In the genomic region with DNA sequence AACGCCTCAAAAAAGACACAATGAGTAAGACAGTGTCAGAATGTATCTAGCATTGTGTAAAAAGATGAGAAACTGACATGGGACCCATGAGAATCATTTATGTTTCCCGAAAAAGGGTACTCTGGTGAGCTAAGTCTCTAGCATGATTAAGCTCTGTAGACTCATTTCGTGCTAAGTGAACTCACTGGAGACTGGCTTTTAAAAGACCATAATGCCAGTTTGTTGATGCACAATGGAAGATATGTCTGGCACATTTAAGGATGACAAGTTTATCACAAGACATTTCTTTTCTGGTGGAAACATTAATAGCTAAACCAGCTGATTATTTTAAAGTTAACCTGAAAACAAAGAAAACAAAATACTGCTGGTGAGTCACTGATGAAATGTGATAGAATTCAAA, we compare ENCODE assay signal across 20 cellular contexts.
A peak's percentile ranks its signal among the peaks of the same experiment; 100 is the strongest.
DNase-seq lines count a peak whose midpoint lies in the region; ATAC-seq and TF ChIP-seq lines count a peak whose summit lies in the region.
"Had no signal": no experiment of that assay in that cellular context is flagged by ENCODE, and none has a peak within 500 bp of the region (broad histone marks: within the 10 kb centered on the region; RNA-seq: fewer than 3 reads in every experiment).

No MANE protein-coding gene starts in this region.

- peaks cover 2% of the 10 kb centered on the region for H3K9me3 Mint-ChIP-seq in activated CD8-positive, alpha-beta memory T cell treated with anti-CD3 and anti-CD28 coated beads, Interleukin-2, amount 10 ng/mL, durations not matched to agents 7 days and 5 days (ENCODE audit: low read depth)

- no peaks in the 10 kb centered on the region for H3K79me2 ChIP-seq in SK-N-SH (ENCODE audit: insufficient read depth)

- ATAC-seq in SK-N-SH treated with all-trans-retinoic acid at 6 μM for 48 hours, result no peak
- no peak for ATAC-seq in HG03342 (IDR thresholded peaks at IDR 0.05; ENCODE audit: unreplicated experiment)
- ATAC-seq in activated CD8-positive, alpha-beta memory T cell treated with anti-CD3 and anti-CD28 coated beads, Interleukin-2, amount 10 ng/mL, durations not matched to agents 7 days and 5 days, result no peak
- ATAC-seq: GM23338 had no signal

- H3K27ac ChIP-seq in SK-N-SH (ENCODE audit: low read depth in 2 of 2, low read length in 1 of 2), result no peak overlapping the region
- H3K27ac ChIP-seq: HL-60, RWPE1, SJSA1 had no signal

- no peak overlapping the region for H3K4me3 Mint-ChIP-seq in activated CD8-positive, alpha-beta memory T cell treated with anti-CD3 and anti-CD28 coated beads, Interleukin-2, amount 10 ng/mL, durations not matched to agents 7 days and 5 days
- H3K4me3 Mint-ChIP-seq: GM23338 had no signal

- H3K9ac ChIP-seq in SK-N-SH, result no peak overlapping the region

- no peaks in the 10 kb centered on the region for H3K9me2 ChIP-seq in SK-N-SH

- no peak overlapping the region for H3K4me2 ChIP-seq in SK-N-SH
- H3K4me2 ChIP-seq: GM23338 had no signal

- no peaks in the 10 kb centered on the region for H3K36me3 ChIP-seq in SK-N-SH (replicated peaks in 1 of 2; ENCODE audit: control insufficient read depth in 1 of 2, insufficient read depth in 2 of 2, low read length in 1 of 2)
- H3K36me3 ChIP-seq: SJSA1 had no signal

- 43% methylated on average over 3 of the region's 3 CpGs for whole genome bisulfite sequencing in SK-N-SH (ENCODE audit: low lambda C conversion rate)

- no peaks in the 10 kb centered on the region for H3K4me1 Mint-ChIP-seq in activated CD8-positive, alpha-beta memory T cell treated with anti-CD3 and anti-CD28 coated beads, Interleukin-2, amount 10 ng/mL, durations not matched to agents 7 days and 5 days

- DNase-seq in SK-N-SH, result no peak
- DNase-seq in fibroblast of pulmonary artery (ENCODE audit: low read depth), result peak; percentile 24
- DNase-seq in putamen (ENCODE audit: low spot score), result peak; percentile 24
- no peak for DNase-seq in DMS153 treated with DMSO at 0.1 percent for 48 hours (lab: John Stamatoyannopoulos, UW; ENCODE audit: unreplicated experiment)
- DNase-seq in activated CD8-positive, alpha-beta memory T cell treated with anti-CD3 and anti-CD28 coated beads, Interleukin-2, amount 10 ng/mL, durations not matched to agents 7 days and 5 days, result no peak
- no peak for DNase-seq in NCI-H526 (lab: John Stamatoyannopoulos, UW)
- DNase-seq: 8988T, C1 segment of cervical spinal cord, Caco-2, DMS79, GDM1, NCI-H1436 treated with DMSO at 0.1 percent for 48 hours, NCI-H2227 treated with DMSO at 0.1 percent for 48 hours, NCI-H524 treated with DMSO at 0.1 percent for 48 hours had no signal

- TF ChIP-seq RAD21 in SK-N-SH (IDR thresholded peaks at IDR 0.05; ENCODE audit: low read length), result no peak

- POLR2A ChIA-PET in SK-N-SH (lab: Yijun Ruan, JAX), result no interaction called here

- CTCF ChIA-PET in SK-N-SH (lab: Yijun Ruan, JAX), result interaction anchor here (1.0 kb wide), 1 partner anchor 119 kb away, joined by 4 read pairs; no protein-coding TSS in a partner anchor
- CTCF ChIA-PET in activated CD8-positive, alpha-beta memory T cell treated with anti-CD3 and anti-CD28 coated beads, Interleukin-2, amount 10 ng/mL, durations not matched to agents 7 days and 5 days (lab: Charles Lee), result no interaction called here

- H3K9me3 ChIP-seq in SK-N-SH, result no peaks in the 10 kb centered on the region
- H3K9me3 ChIP-seq: SJSA1 had no signal

- no peak for TF ChIP-seq CTCF in SK-N-SH (IDR thresholded peaks at IDR 0.05)
- TF ChIP-seq CTCF in fibroblast of pulmonary artery (IDR thresholded peaks at IDR 0.05; ENCODE audit: low read length, missing control alignments), result no peak

- no peak overlapping the region for H3K27ac Mint-ChIP-seq in activated CD8-positive, alpha-beta memory T cell treated with anti-CD3 and anti-CD28 coated beads, Interleukin-2, amount 10 ng/mL, durations not matched to agents 7 days and 5 days
- H3K27ac Mint-ChIP-seq: GM23338 had no signal

- no peaks in the 10 kb centered on the region for H3K36me3 Mint-ChIP-seq in activated CD8-positive, alpha-beta memory T cell treated with anti-CD3 and anti-CD28 coated beads, Interleukin-2, amount 10 ng/mL, durations not matched to agents 7 days and 5 days

- H2AFZ ChIP-seq in SK-N-SH (ENCODE audit: low read depth), result no peak overlapping the region
- H2AFZ ChIP-seq: GM23338 had no signal

- H3F3A ChIP-seq in SK-N-SH (replicated peaks; ENCODE audit: insufficient read depth), result no peaks in the 10 kb centered on the region

- H4K20me1 ChIP-seq in SK-N-SH (ENCODE audit: insufficient read depth), result no peaks in the 10 kb centered on the region

- no peaks in the 10 kb centered on the region for H3K27me3 ChIP-seq in SK-N-SH (ENCODE audit: insufficient read depth)
- H3K27me3 ChIP-seq: SJSA1 had no signal

- no peaks in the 10 kb centered on the region for H3K4me1 ChIP-seq in SK-N-SH (ENCODE audit: control insufficient read depth in 1 of 2, insufficient read depth in 2 of 2, low read depth in 1 of 2, low read length in 1 of 2)
- H3K4me1 ChIP-seq: Caco-2, SJSA1 had no signal

- H3K27me3 Mint-ChIP-seq in activated CD8-positive, alpha-beta memory T cell treated with anti-CD3 and anti-CD28 coated beads, Interleukin-2, amount 10 ng/mL, durations not matched to agents 7 days and 5 days, result no peaks in the 10 kb centered on the region

- no peak for TF ChIP-seq EP300 in SK-N-SH (IDR thresholded peaks at IDR 0.05; ENCODE audit: borderline replicate concordance in 1 of 2, low read depth in 1 of 2, low read length in 1 of 2)

- no peak overlapping the region for H3K4me3 ChIP-seq in SK-N-SH (ENCODE audit: low read depth in 2 of 2, low read length in 1 of 2)
- H3K4me3 ChIP-seq in fibroblast of pulmonary artery (replicated peaks; ENCODE audit: low read depth, low read length), result no peak overlapping the region
- H3K4me3 ChIP-seq: GM23338, SJSA1 had no signal

TF ChIP-seq in SK-N-SH treated with all-trans-retinoic acid at 6 μM for 48 hours, 23 proteins besides CTCF, POLR2A, EP300 and RAD21 (continues in another document):
- TF ChIP-seq SNAI2 (CRISPR knock-in tag; IDR thresholded peaks at IDR 0.05) (no peak), BACH2 (CRISPR knock-in tag; IDR thresholded peaks at IDR 0.05; ENCODE audit: borderline replicate concordance) (no peak), ZFP30 (CRISPR knock-in tag; IDR thresholded peaks at IDR 0.05) (no peak), CSDC2 (CRISPR knock-in tag; IDR thresholded peaks at IDR 0.05) (no peak), RARB (CRISPR knock-in tag; IDR thresholded peaks at IDR 0.05) (no peak), ZC3H10 (CRISPR knock-in tag; IDR thresholded peaks at IDR 0.05) (peak; percentile 35; the same call in 1 of the 2 replicates)
- TF ChIP-seq, protein P1, sequence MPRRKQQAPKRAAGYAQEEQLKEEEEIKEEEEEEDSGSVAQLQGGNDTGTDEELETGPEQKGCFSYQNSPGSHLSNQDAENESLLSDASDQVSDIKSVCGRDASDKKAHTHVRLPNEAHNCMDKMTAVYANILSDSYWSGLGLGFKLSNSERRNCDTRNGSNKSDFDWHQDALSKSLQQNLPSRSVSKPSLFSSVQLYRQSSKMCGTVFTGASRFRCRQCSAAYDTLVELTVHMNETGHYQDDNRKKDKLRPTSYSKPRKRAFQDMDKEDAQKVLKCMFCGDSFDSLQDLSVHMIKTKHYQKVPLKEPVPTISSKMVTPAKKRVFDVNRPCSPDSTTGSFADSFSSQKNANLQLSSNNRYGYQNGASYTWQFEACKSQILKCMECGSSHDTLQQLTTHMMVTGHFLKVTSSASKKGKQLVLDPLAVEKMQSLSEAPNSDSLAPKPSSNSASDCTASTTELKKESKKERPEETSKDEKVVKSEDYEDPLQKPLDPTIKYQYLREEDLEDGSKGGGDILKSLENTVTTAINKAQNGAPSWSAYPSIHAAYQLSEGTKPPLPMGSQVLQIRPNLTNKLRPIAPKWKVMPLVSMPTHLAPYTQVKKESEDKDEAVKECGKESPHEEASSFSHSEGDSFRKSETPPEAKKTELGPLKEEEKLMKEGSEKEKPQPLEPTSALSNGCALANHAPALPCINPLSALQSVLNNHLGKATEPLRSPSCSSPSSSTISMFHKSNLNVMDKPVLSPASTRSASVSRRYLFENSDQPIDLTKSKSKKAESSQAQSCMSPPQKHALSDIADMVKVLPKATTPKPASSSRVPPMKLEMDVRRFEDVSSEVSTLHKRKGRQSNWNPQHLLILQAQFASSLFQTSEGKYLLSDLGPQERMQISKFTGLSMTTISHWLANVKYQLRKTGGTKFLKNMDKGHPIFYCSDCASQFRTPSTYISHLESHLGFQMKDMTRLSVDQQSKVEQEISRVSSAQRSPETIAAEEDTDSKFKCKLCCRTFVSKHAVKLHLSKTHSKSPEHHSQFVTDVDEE (CRISPR knock-in tag; IDR thresholded peaks at IDR 0.05), result no peak

TF ChIP-seq in SK-N-SH, 30 proteins besides CTCF, POLR2A, EP300 and RAD21 (continues in another document):
- TF ChIP-seq MXI1 (IDR thresholded peaks at IDR 0.05; ENCODE audit: low read depth, low read length) (no peak), TEAD4 (IDR thresholded peaks at IDR 0.05; ENCODE audit: borderline replicate concordance, insufficient read depth) (no peak), RFX5 (IDR thresholded peaks at IDR 0.05; ENCODE audit: low read length) (no peak), NFIC (IDR thresholded peaks at IDR 0.05; ENCODE audit: borderline replicate concordance) (no peak), NRF1 (IDR thresholded peaks at IDR 0.05; ENCODE audit: low read depth, low read length) (no peak), SIN3A (IDR thresholded peaks at IDR 0.05; ENCODE audit: borderline replicate concordance, low read depth, low read length) (no peak), YY1 (IDR thresholded peaks at IDR 0.05; ENCODE audit: low read depth) (no peak), EZH2phosphoT487 (IDR thresholded peaks at IDR 0.05; ENCODE audit: borderline replicate concordance, low read depth) (no peak), JUND (IDR thresholded peaks at IDR 0.05) (no peak), FOXM1 (IDR thresholded peaks at IDR 0.05; ENCODE audit: low read depth) (no peak), TAF1 (IDR thresholded peaks at IDR 0.05; ENCODE audit: borderline replicate concordance, low read depth, low read length) (no peak), RXRA (IDR thresholded peaks at IDR 0.05; ENCODE audit: borderline replicate concordance, low read depth) (no peak), FOSL2 (IDR thresholded peaks at IDR 0.05; ENCODE audit: borderline replicate concordance, low read depth) (no peak), FOXJ3 (CRISPR knock-in tag; IDR thresholded peaks at IDR 0.05) (no peak), POLR2AphosphoS5 (IDR thresholded peaks at IDR 0.05; ENCODE audit: low read depth, low read length) (no peak), CHD2 (IDR thresholded peaks at IDR 0.05; ENCODE audit: low read length, partially characterized antibody) (no peak)
- TF ChIP-seq, protein P2, sequence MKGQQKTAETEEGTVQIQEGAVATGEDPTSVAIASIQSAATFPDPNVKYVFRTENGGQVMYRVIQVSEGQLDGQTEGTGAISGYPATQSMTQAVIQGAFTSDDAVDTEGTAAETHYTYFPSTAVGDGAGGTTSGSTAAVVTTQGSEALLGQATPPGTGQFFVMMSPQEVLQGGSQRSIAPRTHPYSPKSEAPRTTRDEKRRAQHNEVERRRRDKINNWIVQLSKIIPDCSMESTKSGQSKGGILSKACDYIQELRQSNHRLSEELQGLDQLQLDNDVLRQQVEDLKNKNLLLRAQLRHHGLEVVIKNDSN (IDR thresholded peaks at IDR 0.05; ENCODE audit: borderline replicate concordance, low read depth), result no peak

Comparison
In these comparisons a context has a peak if more than half of its experiments do, and no peak if none do; other contexts are left out.
1. DNase-seq: peak in fibroblast of pulmonary artery (single experiment) and putamen (single experiment); none in SK-N-SH (single experiment), DMS153 treated with DMSO at 0.1 percent for 48 hours (single experiment), activated CD8-positive, alpha-beta memory T cell treated with anti-CD3 and anti-CD28 coated beads, Interleukin-2, amount 10 ng/mL, durations not matched to agents 7 days and 5 days (single experiment) and NCI-H526 (0 of 2).